23 cellular contexts compared by ENCODE assay signal in genomic region chr10:100143756-100144155, GRCh38.
"Had no signal": no experiment of that assay in that cellular context is flagged by ENCODE, and none has a peak within 500 bp of the region (broad histone marks: within the 10 kb centered on the region; RNA-seq: fewer than 3 reads in every experiment).

No MANE protein-coding gene starts in this region.

- H3K27ac ChIP-seq: colonic mucosa, coronary artery, dorsolateral prefrontal cortex, epithelial cell of prostate, esophagus squamous epithelium, foreskin keratinocyte, gastrocnemius medialis, gastroesophageal sphincter, heart left ventricle, heart right ventricle had no signal

- H3K27me3 ChIP-seq: colonic mucosa, dorsolateral prefrontal cortex, esophagus squamous epithelium, gastrocnemius medialis, gastroesophageal sphincter, heart left ventricle had no signal

- H3K4me1 ChIP-seq: colonic mucosa, gastrocnemius medialis, heart right ventricle had no signal

- ATAC-seq: effector memory CD8-positive, alpha-beta T cell; esophagus mucosa; foreskin keratinocyte; gastrocnemius medialis; gastroesophageal sphincter; heart left ventricle; heart right ventricle had no signal

- H3K9me3 ChIP-seq: colonic mucosa, esophagus squamous epithelium, gastrocnemius medialis, gastroesophageal sphincter, heart left ventricle, heart right ventricle had no signal

- H3K4me3 ChIP-seq: colonic mucosa, coronary artery, dorsolateral prefrontal cortex, esophagus squamous epithelium, gastrocnemius medialis, gastroesophageal sphincter, heart left ventricle, heart right ventricle had no signal

- DNase-seq: colonic mucosa; cortex of kidney; dermis blood vessel endothelial cell; dorsolateral prefrontal cortex; effector CD4-positive, alpha-beta T cell; effector CD8-positive, alpha-beta T cell; effector memory CD4-positive, alpha-beta T cell; effector memory CD8-positive, alpha-beta T cell; endodermal cell; erythroblast; esophagus squamous epithelium; foreskin fibroblast; foreskin keratinocyte; foreskin melanocyte; gastrocnemius medialis; glutamatergic neuron; head of caudate nucleus; heart left ventricle; heart right ventricle had no signal

- H3K36me3 ChIP-seq: colonic mucosa, esophagus squamous epithelium, gastrocnemius medialis, gastroesophageal sphincter, heart left ventricle, heart right ventricle had no signal
